In the genomic region with DNA sequence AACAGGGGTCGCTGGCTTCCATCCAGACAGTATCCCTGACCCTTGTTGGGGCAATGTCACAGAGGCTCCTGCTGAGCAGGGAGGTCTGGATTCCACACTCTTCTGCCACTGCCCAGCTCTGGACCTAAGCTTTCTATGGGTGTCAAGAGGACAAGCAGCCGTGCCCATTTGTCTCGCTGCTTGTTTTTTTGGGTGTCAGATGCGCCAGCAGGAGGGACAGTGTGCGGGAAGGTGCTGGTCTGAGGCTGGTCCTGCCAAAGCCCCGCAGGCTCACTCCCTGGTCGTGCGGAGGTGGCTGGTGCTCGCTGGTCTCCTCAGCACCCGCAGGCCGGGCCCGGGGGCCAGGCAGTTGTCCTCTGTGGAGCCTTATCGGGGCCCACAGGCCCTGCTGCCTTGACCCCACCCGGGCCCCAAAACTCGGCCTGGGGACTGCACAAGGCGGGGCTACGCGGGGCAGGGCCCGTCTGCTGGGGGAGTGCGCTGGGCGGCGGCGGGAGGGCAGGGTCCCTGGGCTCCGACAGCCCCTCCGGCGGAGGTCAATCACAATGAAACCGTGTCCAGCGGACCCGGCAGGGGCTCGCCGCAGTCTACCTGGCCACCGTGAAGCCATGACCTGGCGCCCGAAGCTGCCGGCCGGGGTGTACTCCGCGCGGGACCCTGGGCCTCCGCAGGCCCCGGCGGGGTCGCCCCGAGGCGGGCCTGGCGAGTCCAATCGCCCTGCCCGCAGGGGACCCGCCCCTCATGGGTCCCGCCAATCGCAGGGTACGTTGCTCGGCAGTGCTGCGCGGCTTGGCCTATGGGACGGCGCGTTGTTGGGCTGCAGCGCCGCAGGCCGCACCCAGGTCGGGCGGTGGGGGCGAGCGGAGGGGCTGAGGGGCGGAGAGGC, we compare ENCODE assay signal across 8 cellular contexts. TPM values are rescaled to one million over a fixed set of nuclear protein-coding genes. Genes with fewer than 3 reads are reported as not detected.
A peak's percentile ranks its signal among the peaks of the same experiment; 100 is the strongest.
DNase-seq lines count a peak whose midpoint lies in the region; ATAC-seq and TF ChIP-seq lines count a peak whose summit lies in the region.

A gene with protein sequence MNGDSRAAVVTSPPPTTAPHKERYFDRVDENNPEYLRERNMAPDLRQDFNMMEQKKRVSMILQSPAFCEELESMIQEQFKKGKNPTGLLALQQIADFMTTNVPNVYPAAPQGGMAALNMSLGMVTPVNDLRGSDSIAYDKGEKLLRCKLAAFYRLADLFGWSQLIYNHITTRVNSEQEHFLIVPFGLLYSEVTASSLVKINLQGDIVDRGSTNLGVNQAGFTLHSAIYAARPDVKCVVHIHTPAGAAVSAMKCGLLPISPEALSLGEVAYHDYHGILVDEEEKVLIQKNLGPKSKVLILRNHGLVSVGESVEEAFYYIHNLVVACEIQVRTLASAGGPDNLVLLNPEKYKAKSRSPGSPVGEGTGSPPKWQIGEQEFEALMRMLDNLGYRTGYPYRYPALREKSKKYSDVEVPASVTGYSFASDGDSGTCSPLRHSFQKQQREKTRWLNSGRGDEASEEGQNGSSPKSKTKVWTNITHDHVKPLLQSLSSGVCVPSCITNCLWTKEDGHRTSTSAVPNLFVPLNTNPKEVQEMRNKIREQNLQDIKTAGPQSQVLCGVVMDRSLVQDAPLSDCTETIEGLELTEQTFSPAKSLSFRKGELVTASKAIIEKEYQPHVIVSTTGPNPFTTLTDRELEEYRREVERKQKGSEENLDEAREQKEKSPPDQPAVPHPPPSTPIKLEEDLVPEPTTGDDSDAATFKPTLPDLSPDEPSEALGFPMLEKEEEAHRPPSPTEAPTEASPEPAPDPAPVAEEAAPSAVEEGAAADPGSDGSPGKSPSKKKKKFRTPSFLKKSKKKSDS (plus strand): TSS at position 822 of the 886 bp plus-strand sequence. CDS start 32,072 bp downstream, outside the sequence.

- H3K9me3 Mint-ChIP-seq in nephron progenitor cell = peaks cover 28% of the 10 kb centered on the region
- H3K9me3 Mint-ChIP-seq in stimulated activated naive CD8-positive, alpha-beta T cell treated with anti-CD3 and anti-CD28 coated beads, Interleukin-15, Interleukin-2, amounts not matched to agents 100 ng/mL and 50 ng/mL, for 24 hours = peaks cover 4% of the 10 kb centered on the region

- H3K9me3 ChIP-seq in DND-41 (ENCODE audit: insufficient read depth, low read length, severe bottlenecking) = peaks cover 4% of the 10 kb centered on the region

- DNase-seq in DND-41 = peak; percentile 96
- DNase-seq in Jurkat, Clone E6-1 (ENCODE audit: low read depth, low spot score) = peak; percentile 87
- DNase-seq in RPMI8226 = peak; percentile 85
- DNase-seq in activated effector memory CD4-positive, alpha-beta T cell treated with Interleukin-2 at 50 U/mL for 16 hours = peak; percentile 97
- DNase-seq in fibroblast of the aortic adventitia (ENCODE audit: low read depth) = peak; percentile 91
- no peak for DNase-seq in nephron progenitor cell

- TF ChIP-seq CTCF in DND-41 (IDR thresholded peaks at IDR 0.05; ENCODE audit: borderline replicate concordance, extremely low read depth, low read length, poor library complexity, severe bottlenecking) = no peak
- TF ChIP-seq CTCF in fibroblast of the aortic adventitia (IDR thresholded peaks at IDR 0.05; ENCODE audit: insufficient read depth, low read length) = no peak
- no peak for TF ChIP-seq CTCF in nephron progenitor cell (IDR thresholded peaks at IDR 0.05)

- H3K27ac Mint-ChIP-seq in nephron progenitor cell = peak within 1 kb of the TSS; percentile 96
- H3K27ac Mint-ChIP-seq in stimulated activated naive CD8-positive, alpha-beta T cell treated with anti-CD3 and anti-CD28 coated beads, Interleukin-15, Interleukin-2, amounts not matched to agents 100 ng/mL and 50 ng/mL, for 24 hours = peak within 1 kb of the TSS; percentile 90

- peak within 1 kb of the TSS; percentile 86 for H3K9ac ChIP-seq in DND-41 (ENCODE audit: low read depth, low read length)

- no peaks in the 10 kb centered on the region for H3K27me3 ChIP-seq in DND-41 (ENCODE audit: insufficient read depth, low read length, poor library complexity)

- H3K79me2 ChIP-seq in DND-41 (ENCODE audit: insufficient read depth, low read length) = peaks cover 67% of the 10 kb centered on the region

- H3K4me1 Mint-ChIP-seq in nephron progenitor cell = peaks cover 38% of the 10 kb centered on the region
- peaks cover 72% of the 10 kb centered on the region for H3K4me1 Mint-ChIP-seq in stimulated activated naive CD8-positive, alpha-beta T cell treated with anti-CD3 and anti-CD28 coated beads, Interleukin-15, Interleukin-2, amounts not matched to agents 100 ng/mL and 50 ng/mL, for 24 hours (ENCODE audit: low read depth)

- ATAC-seq in DND-41 (ENCODE audit: insufficient read depth, low read depth) = peak; percentile 95
- peak; percentile 71 for ATAC-seq in GM21619 (IDR thresholded peaks at IDR 0.05; ENCODE audit: unreplicated experiment)

- peak within 1 kb of the TSS; percentile 96 for H3K4me3 Mint-ChIP-seq in nephron progenitor cell
- peak within 1 kb of the TSS; percentile 97 for H3K4me3 Mint-ChIP-seq in stimulated activated naive CD8-positive, alpha-beta T cell treated with anti-CD3 and anti-CD28 coated beads, Interleukin-15, Interleukin-2, amounts not matched to agents 100 ng/mL and 50 ng/mL, for 24 hours

- H3K27ac ChIP-seq in DND-41 (ENCODE audit: low read length) = peak within 1 kb of the TSS; percentile 71

- H3K4me3 ChIP-seq in DND-41 (ENCODE audit: low read depth in 1 of 2, low read length in 2 of 2) (peak within 1 kb of the TSS; percentile 89 to 97), fibroblast of the aortic adventitia (ENCODE audit: low read depth, low read length) (peak within 1 kb of the TSS; percentile 89)
- peak within 1 kb of the TSS; percentile 83 for H3K4me3 ChIP-seq in Jurkat, Clone E6-1 (ENCODE audit: low read length)

- H3K4me1 ChIP-seq in DND-41 (ENCODE audit: insufficient read depth, low read length) = peaks cover 53% of the 10 kb centered on the region

- no peaks in the 10 kb centered on the region for H3K27me3 Mint-ChIP-seq in nephron progenitor cell (ENCODE audit: low read depth, poor library complexity)
- H3K27me3 Mint-ChIP-seq in stimulated activated naive CD8-positive, alpha-beta T cell treated with anti-CD3 and anti-CD28 coated beads, Interleukin-15, Interleukin-2, amounts not matched to agents 100 ng/mL and 50 ng/mL, for 24 hours = no peaks in the 10 kb centered on the region

- H2AFZ ChIP-seq in DND-41 (ENCODE audit: low read depth, low read length) = peak within 1 kb of the TSS; percentile 87

- peaks cover 3% of the 10 kb centered on the region; the same call in 1 of the 2 replicates for H3K36me3 ChIP-seq in DND-41 (ENCODE audit: insufficient read depth, low read length)

- H3K4me2 ChIP-seq in DND-41 (ENCODE audit: insufficient read depth, low read length) = peak within 1 kb of the TSS; percentile 94

- H3K36me3 Mint-ChIP-seq in nephron progenitor cell (ENCODE audit: low read depth) = peaks cover 32% of the 10 kb centered on the region
- H3K36me3 Mint-ChIP-seq in stimulated activated naive CD8-positive, alpha-beta T cell treated with anti-CD3 and anti-CD28 coated beads, Interleukin-15, Interleukin-2, amounts not matched to agents 100 ng/mL and 50 ng/mL, for 24 hours (ENCODE audit: low read depth) = peaks cover 17% of the 10 kb centered on the region

- peaks cover 24% of the 10 kb centered on the region for H4K20me1 ChIP-seq in DND-41 (ENCODE audit: insufficient read depth, low read length)

RNA-seq across cellular contexts. Expression of the gene that starts here (rescaled TPM):
- polyA plus RNA-seq in Jurkat, Clone E6-1 (2012; ENCODE audit: insufficient read depth, insufficient read length) = 135 TPM
- total RNA-seq in fibroblast of the aortic adventitia (ENCODE audit: low replicate concordance) = 168 and 591 TPM in 2 replicates
